ENCODE assay signal across 9 cellular contexts in genomic region chr5:147887026-147887627, GRCh38. TPM values are rescaled to one million over a fixed set of nuclear protein-coding genes. Genes with fewer than 3 reads are reported as not detected.
A peak's percentile ranks its signal among the peaks of the same experiment; 100 is the strongest.
DNase-seq lines count a peak whose midpoint lies in the region; ATAC-seq, FAIRE-seq and TF ChIP-seq lines count a peak whose summit lies in the region.
"Had no signal": no experiment of that assay in that cellular context is flagged by ENCODE, and none has a peak within 500 bp of the region (broad histone marks: within the 10 kb centered on the region; RNA-seq: fewer than 3 reads in every experiment).

No MANE protein-coding gene starts in this region.

- FAIRE-seq in GM12878 (lab: Jason Lieb, UNC): no peak

- DNase-seq in GM10266 (ENCODE audit: extremely low spot score) (peak; percentile 5), NCI-H1694 (lab: John Stamatoyannopoulos, UW) (peak; percentile 21), GM12878 (ENCODE audit: low read depth, low spot score) (no peak), right lobe of liver (no peak), aorta (no peak), HPDE6-E6E7 (ENCODE audit: extremely low spot score) (no peak)
- DNase-seq in activated CD4-positive, alpha-beta memory T cell treated with anti-CD3 and anti-CD28 coated beads for 36 hours: no peak

- RAD21 ChIA-PET in GM12878 (lab: Charles Lee; ENCODE audit: unreplicated experiment): interaction anchor here (1.0 kb wide), 1 partner anchor 47 kb away, joined by 3 read pairs; no protein-coding TSS in a partner anchor

- no peak overlapping the region for H3K27ac ChIP-seq in GM12878 (ENCODE audit: control insufficient read depth, insufficient read depth)
- H3K27ac ChIP-seq in right lobe of liver: no peak overlapping the region
- no peak overlapping the region for H3K27ac ChIP-seq in aorta (ENCODE audit: low read depth in 1 of 2, low read length in 2 of 2)

- TF ChIP-seq POLR2A in GM12878 (IDR thresholded peaks at IDR 0.05; ENCODE audit: low read depth, low read length): no peak
- TF ChIP-seq POLR2A in right lobe of liver (IDR thresholded peaks at IDR 0.05): no peak

- no peaks in the 10 kb centered on the region for H3K4me1 Mint-ChIP-seq in activated CD4-positive, alpha-beta memory T cell treated with anti-CD3 and anti-CD28 coated beads for 36 hours (ENCODE audit: low read depth)

- intact Hi-C loops in GM12878 (cut with micrococcal nuclease; ENCODE audit: unreplicated experiment) (loop anchor here (2.0 to 5.0 kb wide), 2 partner anchors 48 to 470 kb away; no protein-coding TSS in a partner anchor), right lobe of liver (cut with DNase I) (loop anchor here (5.0 to 10.0 kb wide), 2 partner anchors 48 to 50 kb away; no protein-coding TSS in a partner anchor), aorta (cut with DNase I) (loop anchor here (1.0 to 2.0 kb wide), 2 partner anchors 48 kb away; no protein-coding TSS in a partner anchor)
- intact Hi-C loops in activated CD4-positive, alpha-beta memory T cell treated with anti-CD3 and anti-CD28 coated beads for 36 hours (cut with micrococcal nuclease): no loop called here

- TF ChIP-seq EP300 in GM12878 (IDR thresholded peaks at IDR 0.05; ENCODE audit: borderline replicate concordance in 1 of 2, control insufficient read depth in 1 of 2, low read depth in 2 of 2, low read length in 2 of 2): no peak

- H3K36me3 ChIP-seq in GM12878 (ENCODE audit: control insufficient read depth in 2 of 2, insufficient read depth in 2 of 2, low read length in 1 of 2) (no peaks in the 10 kb centered on the region), right lobe of liver (no peaks in the 10 kb centered on the region), aorta (ENCODE audit: control insufficient read depth in 1 of 2, insufficient read depth in 2 of 2, low read length in 1 of 2) (peaks cover 0 to 2% of the 10 kb centered on the region in 2 donors)

- in situ Hi-C loops in GM12878 (cut with MboI): no loop called here

- no peaks in the 10 kb centered on the region for H3K79me2 ChIP-seq in GM12878 (ENCODE audit: control insufficient read depth, insufficient read depth, low read length)

- BruUV-seq in GM12878 (replicated peaks; lab: Mats Ljungman, UMichigan): no TSS peak

- ATAC-seq in GM12878: no peak
- ATAC-seq in right lobe of liver: peak; percentile 57 to 71 (median 65)
- ATAC-seq in aorta (ENCODE audit: low FRiP score): no peak
- ATAC-seq in HG03097 (IDR thresholded peaks at IDR 0.05; ENCODE audit: low FRiP score, unreplicated experiment): no peak

- H3K4me3 ChIP-seq in GM12878 (no peak overlapping the region), right lobe of liver (no peak overlapping the region), aorta (ENCODE audit: low read length in 2 of 2) (no peak overlapping the region)

- TF ChIP-seq RAD21 in GM12878 (IDR thresholded peaks at IDR 0.05; ENCODE audit: insufficient read depth, low read depth, low read length): peak; percentile 33; the same call in 1 of the 2 replicates

- TF ChIP-seq CTCF in GM10266 (IDR thresholded peaks at IDR 0.05; ENCODE audit: control insufficient read depth, insufficient read depth, low read depth, missing control alignments) (peak; percentile 34), GM12878 (IDR thresholded peaks at IDR 0.05 in 2 of 3, conservative IDR thresholded peaks at IDR 0.05 in 1 of 3; ENCODE audit: control insufficient read depth in 2 of 3, extremely low read depth in 1 of 3, insufficient read depth in 1 of 3, low read depth in 3 of 3, low read length in 3 of 3) (peak; percentile 31 to 41 (median 36); a peak in 4 of 6 replicates), right lobe of liver (IDR thresholded peaks at IDR 0.05) (peak; percentile 66 to 75 (median 72))

- no peaks in the 10 kb centered on the region for H3K9me3 Mint-ChIP-seq in activated CD4-positive, alpha-beta memory T cell treated with anti-CD3 and anti-CD28 coated beads for 36 hours

- POLR2A ChIA-PET in GM12878 (lab: Charles Lee): no interaction called here
- POLR2A ChIA-PET in activated CD4-positive, alpha-beta memory T cell treated with anti-CD3 and anti-CD28 coated beads for 36 hours (lab: Charles Lee): no interaction called here

- H3K36me3 Mint-ChIP-seq in activated CD4-positive, alpha-beta memory T cell treated with anti-CD3 and anti-CD28 coated beads for 36 hours: no peaks in the 10 kb centered on the region

- no peak overlapping the region for H3K27ac Mint-ChIP-seq in activated CD4-positive, alpha-beta memory T cell treated with anti-CD3 and anti-CD28 coated beads for 36 hours

- no peak overlapping the region for H3K4me3 Mint-ChIP-seq in activated CD4-positive, alpha-beta memory T cell treated with anti-CD3 and anti-CD28 coated beads for 36 hours

- WGBS in GM12878 (ENCODE audit: insufficient coverage, insufficient replicate concordance, low lambda C conversion rate, missing lambda C conversion rate): 0% methylated on average over 3 of the region's 3 CpGs
- WGBS in right lobe of liver (ENCODE audit: insufficient coverage, low coverage, low lambda C conversion rate, missing lambda C conversion rate): 6% methylated on average over 3 of the region's 3 CpGs
- WGBS in aorta, 2 donors: 4 to 8% methylated on average over 3 of the region's 3 CpGs

- no peaks in the 10 kb centered on the region for H3K27me3 Mint-ChIP-seq in activated CD4-positive, alpha-beta memory T cell treated with anti-CD3 and anti-CD28 coated beads for 36 hours

- H3K4me1 ChIP-seq in GM12878 (ENCODE audit: control insufficient read depth, insufficient read depth, low read length): no peaks in the 10 kb centered on the region
- no peaks in the 10 kb centered on the region for H3K4me1 ChIP-seq in right lobe of liver
- H3K4me1 ChIP-seq in aorta (ENCODE audit: control insufficient read depth in 1 of 2, insufficient read depth in 2 of 2, low read length in 2 of 2): peaks cover 2 to 7% of the 10 kb centered on the region in 2 donors

- no peak overlapping the region for H3K9ac ChIP-seq in GM12878 (ENCODE audit: control insufficient read depth, insufficient read depth, low read length)

- CTCF ChIA-PET in GM12878 (lab: Yijun Ruan, JAX): interaction anchor here (0.6 to 1.2 kb wide), 7 partner anchors 14 to 844 kb away, joined by 3 to 5 read pairs (median 3); no protein-coding TSS in a partner anchor
- CTCF ChIA-PET in activated CD4-positive, alpha-beta memory T cell treated with anti-CD3 and anti-CD28 coated beads for 36 hours (lab: Charles Lee): interaction anchor here (0.6 kb wide), 1 partner anchor 44 kb away, joined by 4 read pairs; no protein-coding TSS in a partner anchor

- no peak overlapping the region for H3K4me2 ChIP-seq in GM12878 (ENCODE audit: control insufficient read depth, insufficient read depth)

- H3K27me3 ChIP-seq in GM12878 (replicated peaks in 1 of 2; ENCODE audit: control insufficient read depth in 2 of 2, insufficient read depth in 2 of 2, low read length in 1 of 2) (no peaks in the 10 kb centered on the region), right lobe of liver (no peaks in the 10 kb centered on the region), aorta (ENCODE audit: control insufficient read depth in 1 of 2, insufficient read depth in 2 of 2, low read length in 1 of 2) (no peaks in the 10 kb centered on the region)

- SMC1A ChIA-PET in GM12878 (lab: Charles Lee; ENCODE audit: uncharacterized antibody, unreplicated experiment): interaction anchor here (1.0 kb wide), 1 partner anchor 46 kb away, joined by 4 read pairs; no protein-coding TSS in a partner anchor

- H4K20me1 ChIP-seq in GM12878 (ENCODE audit: control insufficient read depth, insufficient read depth): no peaks in the 10 kb centered on the region

- no peak overlapping the region for H2AFZ ChIP-seq in GM12878 (ENCODE audit: control insufficient read depth, low read depth, low read length)

- H3K9me3 ChIP-seq in GM12878 (replicated peaks; ENCODE audit: control insufficient read depth, insufficient read depth, low read length) (no peaks in the 10 kb centered on the region), right lobe of liver (no peaks in the 10 kb centered on the region), aorta (ENCODE audit: control insufficient read depth, low read length) (no peaks in the 10 kb centered on the region)

RNA-seq across cellular contexts. Expression of gene SCGB3A2, which starts 8.6 kb away (rescaled TPM):
- total RNA-seq in GM12878 (2013; cell fraction: nucleolus; rRNA removed): not detected in 2 replicates
- not detected in 2 replicates for total RNA-seq in GM12878 (2014; rRNA removed)
- total RNA-seq in GM12878 (2014; rRNA removed; fragmentation: Illumina TruSeq; extraction: Trizol): not detected in 2 replicates
- not detected in 2 replicates for total RNA-seq in GM12878 (2021)
- polyA plus RNA-seq in GM12878 (2011; ENCODE audit: low read depth): not detected
- not detected in 2 replicates for polyA plus RNA-seq in GM12878 (2011; rRNA removed)
- polyA plus RNA-seq in GM12878 (2011; cell fraction: cytosol; rRNA removed): not detected in 2 replicates
- not detected in 2 replicates for polyA plus RNA-seq in GM12878 (2011; cell fraction: nucleus; rRNA removed)
- polyA plus RNA-seq in GM12878 (2012): not detected in 2 replicates
- polyA plus RNA-seq in GM12878 (2014; fragmentation: Illumina TruSeq; extraction: Trizol): not detected in 2 replicates
- not detected for polyA plus RNA-seq in GM12878 (2014; fragmentation: Nextera tagmentation; extraction: Ambion mirVana)
- not detected in 2 replicates for polyA plus RNA-seq in GM12878 (2014; rRNA removed)
- polyA plus RNA-seq in GM12878 (2016; fragmentation: Nextera tagmentation; extraction: Ambion mirVana): under 1 TPM in 1 of 2 experiments, not detected in 1; 0.24 TPM
- polyA minus RNA-seq in GM12878 (2011; rRNA and poly(A)+ RNA removed): not detected in 2 replicates
- polyA minus RNA-seq in GM12878 (2011; cell fraction: cytosol; rRNA and poly(A)+ RNA removed): not detected in 2 replicates
- not detected in 2 replicates for polyA minus RNA-seq in GM12878 (2011; cell fraction: nucleus; rRNA and poly(A)+ RNA removed)
- total RNA-seq in right lobe of liver: not detected
- not detected for total RNA-seq in aorta
- 1 to 10 TPM in 1 of 2 donors, under 1 TPM in 1; 0.43 to 2.0 TPM for polyA plus RNA-seq in aorta
- total RNA-seq in activated CD4-positive, alpha-beta memory T cell treated with anti-CD3 and anti-CD28 coated beads for 36 hours: not detected
- total RNA-seq: RPMI7951 had no signal

RNA-seq across cellular contexts. Expression of gene C5orf46, which starts 19.2 kb away (rescaled TPM):
- total RNA-seq in GM12878 (2013; cell fraction: nucleolus; rRNA removed): not detected in 2 replicates
- total RNA-seq in GM12878 (2014; rRNA removed): not detected in 2 replicates
- not detected in 2 replicates for total RNA-seq in GM12878 (2014; rRNA removed; fragmentation: Illumina TruSeq; extraction: Trizol)
- total RNA-seq in GM12878 (2021): not detected in 2 replicates
- polyA plus RNA-seq in GM12878 (2011; ENCODE audit: low read depth): not detected
- polyA plus RNA-seq in GM12878 (2011; rRNA removed): not detected in 2 replicates
- polyA plus RNA-seq in GM12878 (2011; cell fraction: cytosol; rRNA removed): not detected in 2 replicates
- polyA plus RNA-seq in GM12878 (2011; cell fraction: nucleus; rRNA removed): not detected in 2 replicates
- not detected in 2 replicates for polyA plus RNA-seq in GM12878 (2012)
- polyA plus RNA-seq in GM12878 (2014; fragmentation: Illumina TruSeq; extraction: Trizol): not detected in 2 replicates
- not detected for polyA plus RNA-seq in GM12878 (2014; fragmentation: Nextera tagmentation; extraction: Ambion mirVana)
- not detected in 2 replicates for polyA plus RNA-seq in GM12878 (2014; rRNA removed)
- not detected for polyA plus RNA-seq in GM12878 (2016; fragmentation: Nextera tagmentation; extraction: Ambion mirVana)
- not detected in 2 replicates for polyA minus RNA-seq in GM12878 (2011; rRNA and poly(A)+ RNA removed)
- not detected in 2 replicates for polyA minus RNA-seq in GM12878 (2011; cell fraction: cytosol; rRNA and poly(A)+ RNA removed)
- not detected in 2 replicates for polyA minus RNA-seq in GM12878 (2011; cell fraction: nucleus; rRNA and poly(A)+ RNA removed)
- total RNA-seq in right lobe of liver: under 1 TPM in 1 of 6 experiments, not detected in 5; 0.84 TPM
- total RNA-seq in aorta: 10 to 100 TPM; 39.5 to 49.5 TPM
- polyA plus RNA-seq in aorta: 100 to 1,000 TPM in 1 of 2 donors, 10 to 100 TPM in 1; 23.1 to 118 TPM
- total RNA-seq in activated CD4-positive, alpha-beta memory T cell treated with anti-CD3 and anti-CD28 coated beads for 36 hours: not detected

RNA-seq across cellular contexts. Expression of gene SPINK1, which starts 55.7 kb away (rescaled TPM):
- not detected in 2 replicates for total RNA-seq in GM12878 (2013; cell fraction: nucleolus; rRNA removed)
- total RNA-seq in GM12878 (2014; rRNA removed) (not detected in 2 replicates), GM12878 (2014; rRNA removed; fragmentation: Illumina TruSeq; extraction: Trizol) (not detected in 2 replicates), GM12878 (2021) (2.8 and 3.6 TPM in 2 replicates), right lobe of liver (100 to 1,000 TPM in 3 of 6 experiments, 10 to 100 TPM in 3; 11.9 to 823 (median 161) TPM), aorta (10 to 100 TPM; 13.7 to 17.0 TPM)
- not detected for polyA plus RNA-seq in GM12878 (2011; ENCODE audit: low read depth)
- polyA plus RNA-seq in GM12878 (2011; rRNA removed) (not detected in 2 replicates), GM12878 (2014; fragmentation: Illumina TruSeq; extraction: Trizol) (1.2 TPM in 1 of 2 replicates, not detected in the other), GM12878 (2014; fragmentation: Nextera tagmentation; extraction: Ambion mirVana) (not detected), GM12878 (2014; rRNA removed) (not detected in 2 replicates), GM12878 (2016; fragmentation: Nextera tagmentation; extraction: Ambion mirVana) (not detected), aorta (10 to 100 TPM in 1 of 2 donors, 1 to 10 TPM in 1; 9.4 to 67.7 TPM)
- not detected in 2 replicates for polyA plus RNA-seq in GM12878 (2011; cell fraction: cytosol; rRNA removed)
- not detected in 2 replicates for polyA plus RNA-seq in GM12878 (2011; cell fraction: nucleus; rRNA removed)
- polyA plus RNA-seq in GM12878 (2012): not detected in 2 replicates
- not detected in 2 replicates for polyA minus RNA-seq in GM12878 (2011; rRNA and poly(A)+ RNA removed)
- not detected in 2 replicates for polyA minus RNA-seq in GM12878 (2011; cell fraction: cytosol; rRNA and poly(A)+ RNA removed)
- not detected in 2 replicates for polyA minus RNA-seq in GM12878 (2011; cell fraction: nucleus; rRNA and poly(A)+ RNA removed)
- not detected for total RNA-seq in activated CD4-positive, alpha-beta memory T cell treated with anti-CD3 and anti-CD28 coated beads for 36 hours
- total RNA-seq: RPMI7951 had no signal

Comparison
In these comparisons a context has a peak if more than half of its experiments do, and no peak if none do; other contexts are left out.
1. DNase-seq: peak in GM10266 (single experiment) and NCI-H1694 (single experiment); none in GM12878 (single experiment), right lobe of liver (0 of 3), aorta (0 of 2), activated CD4-positive, alpha-beta memory T cell treated with anti-CD3 and anti-CD28 coated beads for 36 hours (single experiment) and HPDE6-E6E7 (single experiment).
2. ATAC-seq: peak in right lobe of liver (4 of 4); none in GM12878 (single experiment), aorta (single experiment) and HG03097 (single experiment).
3. RNA of gene C5orf46, which starts 19.2 kb away (total RNA-seq): 39.5 to 49.5 TPM in aorta; 0.84 TPM in right lobe of liver, not detected in GM12878 and not detected in activated CD4-positive, alpha-beta memory T cell treated with anti-CD3 and anti-CD28 coated beads for 36 hours; every median in the first group is over 10 times any median in the second.
4. Peak in every context shown above with its lines, with median percentiles within 50 percentile points of each other: CTCF ChIP-seq.